Comparison of ENCODE assay signal across 10 cellular contexts in the genomic region with DNA sequence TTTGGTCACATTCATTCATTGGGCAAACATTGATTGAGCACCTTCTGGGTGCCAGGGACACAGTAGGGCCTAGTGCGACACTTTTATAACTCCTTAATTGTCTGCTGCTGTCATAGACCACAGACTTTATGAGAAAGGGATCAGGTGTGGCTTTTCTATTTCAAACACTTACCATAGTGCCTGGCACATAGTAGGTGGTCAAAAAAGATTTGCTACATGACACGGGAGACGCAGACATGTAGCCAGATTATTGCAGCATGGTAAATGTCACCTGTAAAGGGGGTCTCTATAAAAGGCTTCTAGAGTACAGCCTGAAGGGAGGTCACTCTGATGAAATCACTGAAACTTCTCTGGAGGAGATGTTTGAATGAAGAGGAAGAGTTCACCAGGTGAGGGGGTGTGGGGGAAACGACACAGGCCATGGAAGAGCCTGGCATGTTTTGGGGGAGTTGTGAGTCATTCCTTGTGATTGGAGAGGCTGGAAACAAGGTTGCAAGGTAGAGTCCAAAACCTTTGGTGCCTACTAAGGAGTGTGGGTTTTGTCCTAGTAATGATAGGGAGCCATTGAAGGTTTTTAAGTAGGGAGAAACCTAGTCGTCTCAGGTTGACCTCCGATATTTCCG. TPM values are rescaled to one million over a fixed set of nuclear protein-coding genes. Genes with fewer than 3 reads are reported as not detected.
DNase-seq lines count a peak whose midpoint lies in the region; ATAC-seq and TF ChIP-seq lines count a peak whose summit lies in the region.
"Had no signal": no experiment of that assay in that cellular context is flagged by ENCODE, and none has a peak within 500 bp of the region (broad histone marks: within the 10 kb centered on the region; RNA-seq: fewer than 3 reads in every experiment).

No MANE protein-coding gene starts in this region.

- intact Hi-C loops in CD8-positive, alpha-beta T cell (cut with DNase I, micrococcal nuclease): loop anchor here in 1 of 2 experiments (5.0 to 10.0 kb wide), 4 partner anchors 82 to 475 kb away; a partner anchor contains a TSS

- peaks cover 18% of the 10 kb centered on the region for H3K36me3 ChIP-seq in CD8-positive, alpha-beta T cell (ENCODE audit: insufficient read depth, low read length)
- peaks cover 20% of the 10 kb centered on the region for H3K36me3 ChIP-seq in osteoblast (ENCODE audit: insufficient read depth, low read length)

- H3K4me3 ChIP-seq in CD8-positive, alpha-beta T cell (ENCODE audit: low read depth, low read length): no peak overlapping the region
- H3K4me3 ChIP-seq in NB4 (ENCODE audit: low read depth, low read length) (peak overlapping the region; percentile 85), osteoblast (ENCODE audit: insufficient read depth, low read length) (no peak overlapping the region)

- H3K36me3 Mint-ChIP-seq in CD8-positive, alpha-beta T cell: peaks cover 36% of the 10 kb centered on the region
- H3K36me3 Mint-ChIP-seq in central memory CD8-positive, alpha-beta T cell (ENCODE audit: insufficient read depth): peaks cover 14% of the 10 kb centered on the region

- H3K4me2 ChIP-seq in osteoblast (ENCODE audit: insufficient read depth, low read length): peak overlapping the region; percentile 99

- H3K27me3 Mint-ChIP-seq in CD8-positive, alpha-beta T cell (ENCODE audit: low read depth): peaks cover 3% of the 10 kb centered on the region
- H3K27me3 Mint-ChIP-seq in central memory CD8-positive, alpha-beta T cell: no peaks in the 10 kb centered on the region

- H3K27ac Mint-ChIP-seq in CD8-positive, alpha-beta T cell: no peak overlapping the region
- H3K27ac Mint-ChIP-seq in central memory CD8-positive, alpha-beta T cell (ENCODE audit: low read depth): no peak overlapping the region

- TF ChIP-seq POLR2A in NB4 (IDR thresholded peaks at IDR 0.05; ENCODE audit: extremely low read depth, insufficient read length): no peak

- peaks cover 9% of the 10 kb centered on the region for H4K20me1 ChIP-seq in osteoblast (ENCODE audit: insufficient read depth, low read length)

- no peak for DNase-seq in CD8-positive, alpha-beta T cell
- DNase-seq in NB4 (ENCODE audit: low read depth) (no peak), osteoblast (ENCODE audit: insufficient read length, low spot score, missing footprints) (no peak), NCI-H510A treated with DMSO at 0.1 percent for 48 hours (lab: John Stamatoyannopoulos, UW) (no peak), GM10248 (ENCODE audit: extremely low spot score) (no peak)
- no peak for DNase-seq in central memory CD8-positive, alpha-beta T cell (ENCODE audit: low spot score in 2 of 2)
- no peak for DNase-seq in activated CD4-positive, CD25-positive, alpha-beta regulatory T cell treated with anti-CD3 and anti-CD28 coated beads, Interleukin-2, amount 50 U/mL, for 72 hours
- no peak for DNase-seq in stimulated activated CD4-positive, alpha-beta T cell treated with anti-CD3 and anti-CD28 coated beads, Interleukin-2, amount 100 ng/mL, for 48 hours

- peak overlapping the region; percentile 90 for H3K4me3 Mint-ChIP-seq in CD8-positive, alpha-beta T cell
- peak overlapping the region; percentile 75 for H3K4me3 Mint-ChIP-seq in central memory CD8-positive, alpha-beta T cell

- peaks cover 25% of the 10 kb centered on the region for H3K79me2 ChIP-seq in osteoblast (ENCODE audit: insufficient read depth, low read length)

- POLR2A ChIA-PET in CD8-positive, alpha-beta T cell (lab: Charles Lee): interaction anchor here (1.4 kb wide), 1 partner anchor 83 kb away, joined by 6 read pairs; a partner anchor contains a TSS
- POLR2A ChIA-PET in GM10248 (lab: Yijun Ruan, JAX): no interaction called here

- no peak for TF ChIP-seq CTCF in CD8-positive, alpha-beta T cell (IDR thresholded peaks at IDR 0.05)
- TF ChIP-seq CTCF in NB4 (IDR thresholded peaks at IDR 0.05; ENCODE audit: low read depth, low read length) (no peak), osteoblast (IDR thresholded peaks at IDR 0.05; ENCODE audit: extremely low read depth, low read depth, low read length) (no peak), GM10248 (IDR thresholded peaks at IDR 0.05; ENCODE audit: control extremely low read depth, extremely low read depth, low read depth, missing control alignments) (no peak)

- H3K9me3 Mint-ChIP-seq in CD8-positive, alpha-beta T cell: no peaks in the 10 kb centered on the region
- H3K9me3 Mint-ChIP-seq in central memory CD8-positive, alpha-beta T cell: no peaks in the 10 kb centered on the region

- CTCF ChIA-PET in CD8-positive, alpha-beta T cell (lab: Charles Lee): interaction anchor here (1.1 to 2.4 kb wide), 6 partner anchors 12 to 118 kb away, joined by 3 to 13 read pairs (median 9); a partner anchor contains a TSS
- CTCF ChIA-PET in GM10248 (lab: Yijun Ruan, JAX): interaction anchor here (1.0 to 6.8 kb wide), 15 partner anchors 10 to 305 kb away, joined by 3 to 70 read pairs (median 4); a partner anchor contains a TSS

- H3K4me1 ChIP-seq in CD8-positive, alpha-beta T cell (ENCODE audit: insufficient read depth, low read length): peaks cover 20% of the 10 kb centered on the region
- peaks cover 17% of the 10 kb centered on the region for H3K4me1 ChIP-seq in osteoblast (ENCODE audit: insufficient read depth, low read length)

- H3K27ac ChIP-seq in CD8-positive, alpha-beta T cell (ENCODE audit: low read depth, low read length): no peak overlapping the region
- no peak overlapping the region for H3K27ac ChIP-seq in osteoblast (ENCODE audit: low read depth, low read length)
- H3K27ac ChIP-seq: cardiac muscle cell had no signal

- ATAC-seq in CD8-positive, alpha-beta T cell: no peak
- no peak for ATAC-seq in central memory CD8-positive, alpha-beta T cell (replicated peaks; ENCODE audit: extremely low read depth, poor library complexity, severe bottlenecking)

- H3K4me1 Mint-ChIP-seq in CD8-positive, alpha-beta T cell (ENCODE audit: low read depth): peaks cover 22% of the 10 kb centered on the region
- peaks cover 21% of the 10 kb centered on the region for H3K4me1 Mint-ChIP-seq in central memory CD8-positive, alpha-beta T cell

- H3K27me3 ChIP-seq in CD8-positive, alpha-beta T cell (ENCODE audit: insufficient read depth, low read length): no peaks in the 10 kb centered on the region
- H3K27me3 ChIP-seq in osteoblast (ENCODE audit: insufficient read depth, low read length): no peaks in the 10 kb centered on the region
- H3K27me3 ChIP-seq: cardiac muscle cell had no signal

- no peaks in the 10 kb centered on the region for H3K9me3 ChIP-seq in CD8-positive, alpha-beta T cell (ENCODE audit: low read length)
- no peaks in the 10 kb centered on the region for H3K9me3 ChIP-seq in osteoblast (ENCODE audit: low read depth, low read length)

- H2AFZ ChIP-seq in osteoblast (ENCODE audit: low read length): no peak overlapping the region

RNA-seq across cellular contexts. Expression of a gene that starts 1.6 kb away (rescaled TPM):
- 10 to 100 TPM; 46.4 to 46.9 TPM for total RNA-seq in CD8-positive, alpha-beta T cell
- 23.9 and 26.5 TPM in 2 replicates for total RNA-seq in osteoblast

RNA-seq across cellular contexts. Expression of a gene that starts 11.6 kb away (rescaled TPM):
- not detected for total RNA-seq in CD8-positive, alpha-beta T cell
- total RNA-seq in osteoblast: not detected in 2 replicates
- total RNA-seq: cardiac muscle cell, G401 had no signal

RNA-seq across cellular contexts. Expression of a gene that starts 28.0 kb away (rescaled TPM):
- total RNA-seq in CD8-positive, alpha-beta T cell: 1 to 10 TPM; 3.4 to 3.5 TPM
- total RNA-seq in osteoblast: 0.36 and 0.88 TPM in 2 replicates

RNA-seq across cellular contexts. Expression of a gene that starts 52.3 kb away (rescaled TPM):
- total RNA-seq in CD8-positive, alpha-beta T cell: not detected
- total RNA-seq in osteoblast: not detected in 2 replicates

RNA-seq across cellular contexts. Expression of a gene that starts 54.2 kb away (rescaled TPM):
- total RNA-seq in CD8-positive, alpha-beta T cell: 10 to 100 TPM; 12.5 to 12.9 TPM
- 60.1 and 63.0 TPM in 2 replicates for total RNA-seq in osteoblast
